9 cellular contexts compared by ENCODE assay signal in genomic region chr10:67666416-67667043, GRCh38. TPM values are rescaled to one million over a fixed set of nuclear protein-coding genes. Genes with fewer than 3 reads are reported as not detected.
A peak's percentile ranks its signal among the peaks of the same experiment; 100 is the strongest.
DNase-seq lines count a peak whose midpoint lies in the region; ATAC-seq, FAIRE-seq and TF ChIP-seq lines count a peak whose summit lies in the region.
"Had no signal": no experiment of that assay in that cellular context is flagged by ENCODE, and none has a peak within 500 bp of the region (broad histone marks: within the 10 kb centered on the region; RNA-seq: fewer than 3 reads in every experiment).

No MANE protein-coding gene starts in this region.

- H3K9me3 Mint-ChIP-seq in activated naive CD8-positive, alpha-beta T cell treated with anti-CD3 and anti-CD28 coated beads, Interleukin-2, amount 50 U/mL, for 24 hours, result no peaks in the 10 kb centered on the region
- no peaks in the 10 kb centered on the region for H3K9me3 Mint-ChIP-seq in activated T-helper 1 cell treated with anti-CD3 and anti-CD28 coated beads, Interleukin-12 subunit alpha, Interleukin-12 subunit beta, Interleukin-2, Interleukin-4 antibody, amounts not matched to agents 30 ng/mL and 10 ng/mL and 1 ng/mL, durations not matched to agents 14 hours and 24 hours and 36 hours
- H3K9me3 Mint-ChIP-seq: activated B cell treated with CpG ODN at 0.5 μM for 24 hours had no signal

- CTCF ChIA-PET in HepG2 (lab: Yijun Ruan, JAX; ENCODE audit: low intra/inter-chr PET ratio, low total read pairs), result interaction anchor here (1.2 to 2.1 kb wide), 2 partner anchors 111 to 113 kb away, joined by 3 to 18 read pairs; no protein-coding TSS in a partner anchor

- TF ChIP-seq POLR2A in breast epithelium (IDR thresholded peaks at IDR 0.05) (no peak), HepG2 (IDR thresholded peaks at IDR 0.05; ENCODE audit: insufficient read depth in 1 of 2, low read depth in 2 of 2, low read length in 2 of 2) (no peak)

- POLR2A ChIA-PET in HepG2 (lab: Yijun Ruan, JAX), result no interaction called here

- TF ChIP-seq EP300 in HepG2 (IDR thresholded peaks at IDR 0.05; ENCODE audit: low read depth in 2 of 2, low read length in 2 of 2) (no peak), HepG2 (CRISPR knock-in tag; IDR thresholded peaks at IDR 0.05; ENCODE audit: borderline replicate concordance) (no peak)

- no peaks in the 10 kb centered on the region for H3K9me3 ChIP-seq in breast epithelium
- no peaks in the 10 kb centered on the region for H3K9me3 ChIP-seq in HepG2 (ENCODE audit: low read length)

- no peak overlapping the region for H3K4me2 ChIP-seq in HepG2 (ENCODE audit: low read depth, low read length)

- no peak overlapping the region for H2AFZ ChIP-seq in HepG2 (ENCODE audit: low read length)

- 6% methylated on average over 1 of the region's 1 CpG for WGBS in HepG2 (ENCODE audit: low lambda C conversion rate)

- no peaks in the 10 kb centered on the region for H3K4me1 ChIP-seq in breast epithelium
- H3K4me1 ChIP-seq in HepG2 (ENCODE audit: insufficient read depth, low read length), result no peaks in the 10 kb centered on the region

- H3K9ac ChIP-seq in HepG2 (ENCODE audit: insufficient read depth, low read depth, low read length), result no peak overlapping the region

- no TSS peak for BruUV-seq in HepG2 (replicated peaks; lab: Mats Ljungman, UMichigan)

- H3K27ac ChIP-seq in breast epithelium, result no peak overlapping the region
- H3K27ac ChIP-seq in HepG2 (ENCODE audit: extremely low read length, insufficient read depth, low read length), result no peak overlapping the region

- no peaks in the 10 kb centered on the region for H3K4me1 Mint-ChIP-seq in activated naive CD8-positive, alpha-beta T cell treated with anti-CD3 and anti-CD28 coated beads, Interleukin-2, amount 50 U/mL, for 24 hours
- no peaks in the 10 kb centered on the region for H3K4me1 Mint-ChIP-seq in activated T-helper 1 cell treated with anti-CD3 and anti-CD28 coated beads, Interleukin-12 subunit alpha, Interleukin-12 subunit beta, Interleukin-2, Interleukin-4 antibody, amounts not matched to agents 30 ng/mL and 10 ng/mL and 1 ng/mL, durations not matched to agents 14 hours and 24 hours and 36 hours (ENCODE audit: low read depth)
- H3K4me1 Mint-ChIP-seq: activated B cell treated with CpG ODN at 0.5 μM for 24 hours had no signal

- H4K20me1 ChIP-seq in HepG2 (ENCODE audit: insufficient read depth, low read length), result no peaks in the 10 kb centered on the region

- in situ Hi-C loops in HepG2 (cut with HindIII; ENCODE audit: extremely low pct_ligation_motif_present, low pct_unique_long_range_greater_than_20kb), result no loop called here

- H3K79me2 ChIP-seq in HepG2 (ENCODE audit: insufficient read depth, low read length), result no peaks in the 10 kb centered on the region

- no peak overlapping the region for H3K4me3 Mint-ChIP-seq in activated naive CD8-positive, alpha-beta T cell treated with anti-CD3 and anti-CD28 coated beads, Interleukin-2, amount 50 U/mL, for 24 hours
- H3K4me3 Mint-ChIP-seq in activated T-helper 1 cell treated with anti-CD3 and anti-CD28 coated beads, Interleukin-12 subunit alpha, Interleukin-12 subunit beta, Interleukin-2, Interleukin-4 antibody, amounts not matched to agents 30 ng/mL and 10 ng/mL and 1 ng/mL, durations not matched to agents 14 hours and 24 hours and 36 hours, result no peak overlapping the region
- H3K4me3 Mint-ChIP-seq: activated B cell treated with CpG ODN at 0.5 μM for 24 hours had no signal

- peak; percentile 15 for DNase-seq in GM10266 (ENCODE audit: extremely low spot score)
- peak; percentile 31 for DNase-seq in LoVo (ENCODE audit: low spot score)
- DNase-seq in breast epithelium (ENCODE audit: low spot score in 2 of 2), result no peak
- DNase-seq in HepG2 (ENCODE audit: low spot score), result peak; percentile 21
- no peak for DNase-seq in SHP77 treated with DMSO at 0.1 percent for 48 hours (lab: John Stamatoyannopoulos, UW)
- no peak for DNase-seq in activated naive CD8-positive, alpha-beta T cell treated with anti-CD3 and anti-CD28 coated beads, Interleukin-2, amount 50 U/mL, for 24 hours
- no peak for DNase-seq in activated T-helper 1 cell treated with anti-CD3 and anti-CD28 coated beads, Interleukin-12 subunit alpha, Interleukin-12 subunit beta, Interleukin-2, Interleukin-4 antibody, amounts not matched to agents 30 ng/mL and 10 ng/mL and 1 ng/mL, durations not matched to agents 14 hours and 24 hours and 36 hours (ENCODE audit: low spot score)
- DNase-seq: activated B cell treated with CpG ODN at 0.5 μM for 24 hours had no signal

- H3K36me3 ChIP-seq in breast epithelium (no peaks in the 10 kb centered on the region), HepG2 (replicated peaks in 1 of 2; ENCODE audit: control insufficient read depth in 1 of 2, insufficient read depth in 2 of 2, low read length in 2 of 2) (no peaks in the 10 kb centered on the region)

- no peak for FAIRE-seq in HepG2 (lab: Jason Lieb, UNC)

- H3K27ac Mint-ChIP-seq in activated naive CD8-positive, alpha-beta T cell treated with anti-CD3 and anti-CD28 coated beads, Interleukin-2, amount 50 U/mL, for 24 hours, result no peak overlapping the region
- no peak overlapping the region for H3K27ac Mint-ChIP-seq in activated T-helper 1 cell treated with anti-CD3 and anti-CD28 coated beads, Interleukin-12 subunit alpha, Interleukin-12 subunit beta, Interleukin-2, Interleukin-4 antibody, amounts not matched to agents 30 ng/mL and 10 ng/mL and 1 ng/mL, durations not matched to agents 14 hours and 24 hours and 36 hours
- H3K27ac Mint-ChIP-seq: activated B cell treated with CpG ODN at 0.5 μM for 24 hours had no signal

- TF ChIP-seq CTCF in GM10266 (IDR thresholded peaks at IDR 0.05; ENCODE audit: control insufficient read depth, insufficient read depth, low read depth, missing control alignments) (peak; percentile 35), breast epithelium (IDR thresholded peaks at IDR 0.05) (peak in 2 of 3 donors; percentile 25 to 38), HepG2 (CRISPR knock-in tag; IDR thresholded peaks at IDR 0.05) (peak; percentile 34; the same call in 1 of the 2 replicates)

- intact Hi-C loops in breast epithelium (cut with DNase I; ENCODE audit: low total_unique reads), result no loop called here
- intact Hi-C loops in HepG2 (cut with micrococcal nuclease; ENCODE audit: unreplicated experiment), result loop anchor here (1.0 kb wide), 1 partner anchor 114 kb away; no protein-coding TSS in a partner anchor
- intact Hi-C loops in activated T-helper 1 cell treated with anti-CD3 and anti-CD28 coated beads, Interleukin-12 subunit alpha, Interleukin-12 subunit beta, Interleukin-2, Interleukin-4 antibody, amounts not matched to agents 30 ng/mL and 10 ng/mL and 1 ng/mL, durations not matched to agents 14 hours and 24 hours and 36 hours (cut with micrococcal nuclease), result loop anchor here (1.0 kb wide), 1 partner anchor 114 kb away; no protein-coding TSS in a partner anchor

- ATAC-seq in HepG2 (no peak), HG03469 (IDR thresholded peaks at IDR 0.05; ENCODE audit: unreplicated experiment) (no peak)
- no peak for ATAC-seq in activated naive CD8-positive, alpha-beta T cell treated with anti-CD3 and anti-CD28 coated beads, Interleukin-2, amount 50 U/mL, for 24 hours

- H3K27me3 ChIP-seq in breast epithelium, result no peaks in the 10 kb centered on the region
- H3K27me3 ChIP-seq in HepG2 (ENCODE audit: control insufficient read depth in 1 of 2, insufficient read depth in 2 of 2, low read length in 2 of 2), result no peaks in the 10 kb centered on the region; a peak in 1 of 5 replicates

- H3K4me3 ChIP-seq in breast epithelium, result no peak overlapping the region
- no peak overlapping the region for H3K4me3 ChIP-seq in HepG2 (replicated peaks in 1 of 3; ENCODE audit: insufficient read depth in 1 of 3, low read depth in 2 of 3, low read length in 3 of 3)

- TF ChIP-seq RAD21 in HepG2 (CRISPR knock-in tag; IDR thresholded peaks at IDR 0.05), result no peak

- peaks cover 7% of the 10 kb centered on the region for H3K27me3 Mint-ChIP-seq in activated naive CD8-positive, alpha-beta T cell treated with anti-CD3 and anti-CD28 coated beads, Interleukin-2, amount 50 U/mL, for 24 hours
- peaks cover 15% of the 10 kb centered on the region for H3K27me3 Mint-ChIP-seq in activated T-helper 1 cell treated with anti-CD3 and anti-CD28 coated beads, Interleukin-12 subunit alpha, Interleukin-12 subunit beta, Interleukin-2, Interleukin-4 antibody, amounts not matched to agents 30 ng/mL and 10 ng/mL and 1 ng/mL, durations not matched to agents 14 hours and 24 hours and 36 hours (ENCODE audit: insufficient read depth)

- H3K36me3 Mint-ChIP-seq in activated naive CD8-positive, alpha-beta T cell treated with anti-CD3 and anti-CD28 coated beads, Interleukin-2, amount 50 U/mL, for 24 hours (ENCODE audit: low read depth), result no peaks in the 10 kb centered on the region
- H3K36me3 Mint-ChIP-seq in activated T-helper 1 cell treated with anti-CD3 and anti-CD28 coated beads, Interleukin-12 subunit alpha, Interleukin-12 subunit beta, Interleukin-2, Interleukin-4 antibody, amounts not matched to agents 30 ng/mL and 10 ng/mL and 1 ng/mL, durations not matched to agents 14 hours and 24 hours and 36 hours (ENCODE audit: low read depth), result no peaks in the 10 kb centered on the region

RNA-seq across cellular contexts. Expression of gene CTNNA3, which starts 29.5 kb away (rescaled TPM):
- total RNA-seq in breast epithelium (1 to 10 TPM in 1 of 3 donors, under 1 TPM in 2; 0.33 to 1.1 (median 0.59) TPM), HepG2 (2016; rRNA removed; fragmentation: Illumina TruSeq; extraction: Trizol) (not detected in 2 replicates)
- not detected in 2 replicates for total RNA-seq in HepG2 (2016; cell fraction: cytosol; rRNA removed; fragmentation: Illumina TruSeq; extraction: Trizol; ENCODE audit: low read depth)
- total RNA-seq in HepG2 (2016; cell fraction: insoluble cytoplasmic fraction; rRNA removed; fragmentation: Illumina TruSeq; extraction: Trizol), result not detected in 2 replicates
- not detected in 2 replicates for total RNA-seq in HepG2 (2016; cell fraction: membrane; rRNA removed; fragmentation: Illumina TruSeq; extraction: Trizol)
- not detected in 2 replicates for total RNA-seq in HepG2 (2016; cell fraction: nucleus; rRNA removed; fragmentation: Illumina TruSeq; extraction: Trizol)
- not detected in 2 replicates for polyA plus RNA-seq in HepG2 (2011; rRNA removed)
- not detected in 2 replicates for polyA plus RNA-seq in HepG2 (2011; cell fraction: cytosol; rRNA removed)
- polyA plus RNA-seq in HepG2 (2011; cell fraction: nucleus; rRNA removed), result not detected in 2 replicates
- not detected in 2 replicates for polyA plus RNA-seq in HepG2 (2012)
- polyA plus RNA-seq in HepG2 (2016; cell fraction: cytosol; fragmentation: Illumina TruSeq; extraction: Trizol; ENCODE audit: low read depth), result not detected in 2 replicates
- polyA plus RNA-seq in HepG2 (2016; cell fraction: insoluble cytoplasmic fraction; fragmentation: Illumina TruSeq; extraction: Trizol; ENCODE audit: low read depth), result not detected in 2 replicates
- polyA plus RNA-seq in HepG2 (2016; cell fraction: membrane; fragmentation: Illumina TruSeq; extraction: Trizol; ENCODE audit: low read depth), result not detected in 2 replicates
- polyA plus RNA-seq in HepG2 (2016; cell fraction: nucleus; fragmentation: Illumina TruSeq; extraction: Trizol; ENCODE audit: insufficient read depth, low read depth), result not detected in 2 replicates
- polyA minus RNA-seq in HepG2 (2011; rRNA and poly(A)+ RNA removed; ENCODE audit: low replicate concordance), result not detected in 2 replicates
- not detected in 2 replicates for polyA minus RNA-seq in HepG2 (2011; cell fraction: cytosol; rRNA and poly(A)+ RNA removed)
- not detected in 2 replicates for polyA minus RNA-seq in HepG2 (2011; cell fraction: nucleus; rRNA and poly(A)+ RNA removed)
- not detected in 2 replicates for total RNA-seq in activated T-helper 1 cell treated with anti-CD3 and anti-CD28 coated beads, Interleukin-12 subunit alpha, Interleukin-12 subunit beta, Interleukin-2, Interleukin-4 antibody, amounts not matched to agents 30 ng/mL and 10 ng/mL and 1 ng/mL, durations not matched to agents 14 hours and 24 hours and 36 hours
- total RNA-seq: activated B cell treated with CpG ODN at 0.5 μM for 24 hours had no signal

Comparison
In these comparisons a context has a peak if more than half of its experiments do, and no peak if none do; other contexts are left out.
1. DNase-seq: peak in GM10266 (single experiment), LoVo (single experiment) and HepG2 (single experiment); none in breast epithelium (0 of 2), SHP77 treated with DMSO at 0.1 percent for 48 hours (single experiment), activated naive CD8-positive, alpha-beta T cell treated with anti-CD3 and anti-CD28 coated beads, Interleukin-2, amount 50 U/mL, for 24 hours (single experiment) and activated T-helper 1 cell treated with anti-CD3 and anti-CD28 coated beads, Interleukin-12 subunit alpha, Interleukin-12 subunit beta, Interleukin-2, Interleukin-4 antibody, amounts not matched to agents 30 ng/mL and 10 ng/mL and 1 ng/mL, durations not matched to agents 14 hours and 24 hours and 36 hours (single experiment).
2. Peak in every context shown above with its lines, with median percentiles within 50 percentile points of each other: CTCF ChIP-seq.